ENCODE assay signal across 19 cellular contexts in the genomic region with DNA sequence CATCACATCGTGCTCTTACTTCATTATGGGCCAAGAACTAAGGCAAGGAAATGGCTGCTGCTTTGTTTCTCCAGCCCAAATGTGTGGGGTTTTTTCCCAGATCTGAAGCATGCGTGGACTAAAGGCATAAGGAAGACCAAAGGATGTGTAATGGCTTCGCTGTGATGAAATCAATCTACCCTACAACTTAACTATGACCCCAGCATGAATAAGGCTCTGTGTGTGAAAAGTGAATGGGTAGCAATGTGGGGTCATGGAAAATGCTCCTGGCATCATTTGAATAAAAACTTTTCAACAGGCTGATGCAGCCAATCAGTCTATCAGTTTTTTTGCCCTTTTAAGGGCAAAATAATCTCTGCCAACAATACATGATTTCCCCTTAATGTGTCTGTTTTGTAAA. TPM values are rescaled to one million over a fixed set of nuclear protein-coding genes. Genes with fewer than 3 reads are reported as not detected.
DNase-seq lines count a peak whose midpoint lies in the region; TF ChIP-seq lines count a peak whose summit lies in the region.
"Had no signal": no experiment of that assay in that cellular context is flagged by ENCODE, and none has a peak within 500 bp of the region (broad histone marks: within the 10 kb centered on the region; RNA-seq: fewer than 3 reads in every experiment).

No MANE protein-coding gene starts in this region.

- H3K9me3 Mint-ChIP-seq in neural crest cell, result peaks cover 12% of the 10 kb centered on the region
- H3K9me3 Mint-ChIP-seq: CD4-positive, alpha-beta T cell; CD8-positive, alpha-beta T cell had no signal

- no peak for TF ChIP-seq CTCF in neural crest cell (conservative IDR thresholded peaks at IDR 0.05)

- no peaks in the 10 kb centered on the region for H3K36me3 Mint-ChIP-seq in neural crest cell (ENCODE audit: low read depth)
- H3K36me3 Mint-ChIP-seq: CD8-positive, alpha-beta T cell had no signal

- DNase-seq in COLO829 (ENCODE audit: low spot score) (peak; percentile 68), foreskin melanocyte (peak; percentile 74), neural crest cell (ENCODE audit: low read depth, low spot score) (no peak), cerebellum (ENCODE audit: low spot score) (no peak), NCI-H510A treated with DMSO at 0.1 percent for 48 hours (lab: John Stamatoyannopoulos, UW) (no peak)
- DNase-seq: AML-193; CD4-positive, alpha-beta T cell; CD8-positive, alpha-beta T cell; COR-L47; DMS 273 treated with DMSO at 0.1 percent for 48 hours; DMS153; DMS53; DND-41; EL; GDM1 had no signal

- H3K27ac Mint-ChIP-seq in neural crest cell (ENCODE audit: unreplicated experiment), result peak overlapping the region; percentile 96
- H3K27ac Mint-ChIP-seq: B cell; CD4-positive, alpha-beta T cell; CD8-positive, alpha-beta T cell had no signal

- no peaks in the 10 kb centered on the region for H3K27me3 Mint-ChIP-seq in neural crest cell (ENCODE audit: low read depth)

- H3K4me1 Mint-ChIP-seq in neural crest cell, result peaks cover 9% of the 10 kb centered on the region
- H3K4me1 Mint-ChIP-seq: B cell had no signal

- no peak overlapping the region for H3K4me3 Mint-ChIP-seq in neural crest cell
- H3K4me3 Mint-ChIP-seq: B cell; CD4-positive, alpha-beta T cell; CD8-positive, alpha-beta T cell had no signal

RNA-seq across cellular contexts. Expression of a gene that starts 50.3 kb away (rescaled TPM):
- total RNA-seq in neural crest cell, result 0.33 and 0.34 TPM in 2 replicates
- total RNA-seq in cerebellum, result 0.54 TPM
- total RNA-seq: A172, B cell, G401, GM12878 had no signal

Comparison
In these comparisons a context has a peak if more than half of its experiments do, and no peak if none do; other contexts are left out.
1. DNase-seq: peak in COLO829 (single experiment) and foreskin melanocyte (single experiment); none in neural crest cell (single experiment), cerebellum (single experiment) and NCI-H510A treated with DMSO at 0.1 percent for 48 hours (single experiment).